1 cellular context compared by ENCODE assay signal in the genomic region with DNA sequence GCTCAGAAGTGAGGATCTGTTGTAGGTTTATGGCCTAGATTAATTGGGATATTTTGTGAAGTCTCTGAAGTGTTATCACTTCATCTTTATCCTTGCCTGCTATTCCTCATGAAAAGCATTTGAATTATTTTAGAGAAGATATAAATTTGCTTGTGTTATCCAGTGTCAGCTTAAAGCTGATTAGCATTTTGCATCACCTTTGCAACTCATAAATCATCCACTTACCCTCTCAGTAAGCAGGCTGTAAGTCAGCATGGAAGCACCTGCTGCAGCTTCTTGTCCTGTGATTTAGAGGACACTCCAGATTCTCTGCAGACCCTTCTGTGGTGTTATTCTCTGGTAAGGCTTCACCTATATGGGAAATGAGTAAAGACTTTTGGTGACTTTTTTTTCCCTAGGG.
TF ChIP-seq lines count a peak whose summit lies in the region.

No MANE protein-coding gene starts in this region.

TF ChIP-seq in GM23338, 12 proteins besides CTCF, POLR2A, EP300 and RAD21 (continued from another document):
- TF ChIP-seq POLR2AphosphoS5 (IDR thresholded peaks at IDR 0.05; ENCODE audit: low read depth), result no peak
- no peak for TF ChIP-seq STAT1 (IDR thresholded peaks at IDR 0.05; ENCODE audit: unreplicated experiment)
- TF ChIP-seq EZH2phosphoT487 (IDR thresholded peaks at IDR 0.05; ENCODE audit: unreplicated experiment), result no peak
- TF ChIP-seq, protein P1, sequence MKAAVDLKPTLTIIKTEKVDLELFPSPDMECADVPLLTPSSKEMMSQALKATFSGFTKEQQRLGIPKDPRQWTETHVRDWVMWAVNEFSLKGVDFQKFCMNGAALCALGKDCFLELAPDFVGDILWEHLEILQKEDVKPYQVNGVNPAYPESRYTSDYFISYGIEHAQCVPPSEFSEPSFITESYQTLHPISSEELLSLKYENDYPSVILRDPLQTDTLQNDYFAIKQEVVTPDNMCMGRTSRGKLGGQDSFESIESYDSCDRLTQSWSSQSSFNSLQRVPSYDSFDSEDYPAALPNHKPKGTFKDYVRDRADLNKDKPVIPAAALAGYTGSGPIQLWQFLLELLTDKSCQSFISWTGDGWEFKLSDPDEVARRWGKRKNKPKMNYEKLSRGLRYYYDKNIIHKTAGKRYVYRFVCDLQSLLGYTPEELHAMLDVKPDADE (IDR thresholded peaks at IDR 0.05), result no peak
- TF ChIP-seq EZH2 (IDR thresholded peaks at IDR 0.05; ENCODE audit: low read depth, unreplicated experiment), result no peak
